ENCODE assay signal across 11 cellular contexts in the genomic region with DNA sequence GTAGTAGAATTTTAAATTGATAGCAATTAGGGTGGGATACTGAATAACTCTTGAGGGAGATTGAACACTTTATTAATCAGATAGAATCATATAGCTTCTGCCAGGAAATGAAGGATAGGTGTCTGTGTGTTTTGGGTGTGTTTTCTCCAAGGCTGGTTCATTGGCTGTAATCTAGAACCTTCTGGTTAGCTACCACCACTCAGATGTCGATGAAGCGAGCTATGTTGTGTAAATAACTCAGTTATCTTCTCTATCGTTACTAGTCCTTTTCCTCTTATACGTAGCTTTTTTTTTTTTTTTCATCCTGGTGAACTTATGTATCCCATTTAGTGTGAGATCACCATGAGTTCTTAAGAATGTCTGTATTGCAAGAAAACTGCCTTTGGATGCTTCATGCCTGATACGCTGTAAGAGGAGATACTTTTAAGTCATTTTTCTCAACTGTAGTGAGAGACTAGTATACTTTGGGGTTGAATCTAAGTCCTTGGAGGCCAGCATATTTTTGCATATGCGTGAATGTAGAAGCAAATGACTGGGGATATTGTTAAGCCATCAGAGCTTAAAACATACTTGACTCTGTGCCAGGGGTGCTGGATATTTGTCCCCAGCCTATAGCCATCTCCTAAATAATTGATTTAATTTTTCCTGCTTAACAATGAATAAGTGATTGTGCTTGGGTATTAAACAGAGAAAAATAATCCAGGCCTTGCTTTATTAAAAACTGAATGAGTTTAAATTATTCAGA. TPM values are rescaled to one million over a fixed set of nuclear protein-coding genes. Genes with fewer than 3 reads are reported as not detected.
DNase-seq lines count a peak whose midpoint lies in the region; ATAC-seq lines count a peak whose summit lies in the region.
"Had no signal": no experiment of that assay in that cellular context is flagged by ENCODE, and none has a peak within 500 bp of the region (broad histone marks: within the 10 kb centered on the region; RNA-seq: fewer than 3 reads in every experiment).

No MANE protein-coding gene starts in this region.

- H3K36me3 Mint-ChIP-seq in stimulated activated naive CD8-positive, alpha-beta T cell treated with anti-CD3 and anti-CD28 coated beads, Interleukin-15, Interleukin-2, amounts not matched to agents 100 ng/mL and 50 ng/mL, for 24 hours (ENCODE audit: low read depth) = peaks cover 70% of the 10 kb centered on the region
- peaks cover 66% of the 10 kb centered on the region for H3K36me3 Mint-ChIP-seq in activated T-helper 1 cell treated with anti-CD3 and anti-CD28 coated beads, Interleukin-12 subunit alpha, Interleukin-12 subunit beta, Interleukin-2, Interleukin-4 antibody, amounts not matched to agents 30 ng/mL and 10 ng/mL and 1 ng/mL, durations not matched to agents 14 hours and 24 hours and 36 hours (ENCODE audit: low read depth)
- H3K36me3 Mint-ChIP-seq in naive B cell = peaks cover 14% of the 10 kb centered on the region in 2 donors

- DNase-seq in stimulated activated naive CD8-positive, alpha-beta T cell treated with anti-CD3 and anti-CD28 coated beads, Interleukin-15, Interleukin-2, amounts not matched to agents 100 U/mL and 50 U/mL, for 24 hours = no peak
- no peak for DNase-seq in activated T-helper 1 cell treated with anti-CD3 and anti-CD28 coated beads, Interleukin-12 subunit alpha, Interleukin-12 subunit beta, Interleukin-2, Interleukin-4 antibody, amounts not matched to agents 30 ng/mL and 10 ng/mL and 1 ng/mL, durations not matched to agents 14 hours and 24 hours and 36 hours (ENCODE audit: low spot score)
- DNase-seq in naive B cell = no peak
- DNase-seq in NCI-H1930 (lab: John Stamatoyannopoulos, UW) = no peak
- no peak for DNase-seq in DMS79 treated with DMSO at 0.1 percent for 48 hours (lab: John Stamatoyannopoulos, UW)
- no peak for DNase-seq in DMS 273 treated with DMSO at 0.1 percent for 48 hours (lab: John Stamatoyannopoulos, UW)
- DNase-seq: glutamatergic neuron, mesendoderm had no signal

- H3K4me3 Mint-ChIP-seq in stimulated activated naive CD8-positive, alpha-beta T cell treated with anti-CD3 and anti-CD28 coated beads, Interleukin-15, Interleukin-2, amounts not matched to agents 100 ng/mL and 50 ng/mL, for 24 hours = peak overlapping the region; percentile 99
- peak overlapping the region; percentile 95 for H3K4me3 Mint-ChIP-seq in activated T-helper 1 cell treated with anti-CD3 and anti-CD28 coated beads, Interleukin-12 subunit alpha, Interleukin-12 subunit beta, Interleukin-2, Interleukin-4 antibody, amounts not matched to agents 30 ng/mL and 10 ng/mL and 1 ng/mL, durations not matched to agents 14 hours and 24 hours and 36 hours
- H3K4me3 Mint-ChIP-seq in naive B cell = peak overlapping the region; percentile 88 to 100 (median 94)

- peaks cover 89% of the 10 kb centered on the region for H3K4me1 Mint-ChIP-seq in stimulated activated naive CD8-positive, alpha-beta T cell treated with anti-CD3 and anti-CD28 coated beads, Interleukin-15, Interleukin-2, amounts not matched to agents 100 ng/mL and 50 ng/mL, for 24 hours (ENCODE audit: low read depth)
- H3K4me1 Mint-ChIP-seq in activated T-helper 1 cell treated with anti-CD3 and anti-CD28 coated beads, Interleukin-12 subunit alpha, Interleukin-12 subunit beta, Interleukin-2, Interleukin-4 antibody, amounts not matched to agents 30 ng/mL and 10 ng/mL and 1 ng/mL, durations not matched to agents 14 hours and 24 hours and 36 hours (ENCODE audit: low read depth) = peaks cover 78% of the 10 kb centered on the region
- H3K4me1 Mint-ChIP-seq in naive B cell = peaks cover 77 to 81% (median 79%) of the 10 kb centered on the region in 3 donors

- H3K27me3 Mint-ChIP-seq in stimulated activated naive CD8-positive, alpha-beta T cell treated with anti-CD3 and anti-CD28 coated beads, Interleukin-15, Interleukin-2, amounts not matched to agents 100 ng/mL and 50 ng/mL, for 24 hours = no peaks in the 10 kb centered on the region
- H3K27me3 Mint-ChIP-seq in activated T-helper 1 cell treated with anti-CD3 and anti-CD28 coated beads, Interleukin-12 subunit alpha, Interleukin-12 subunit beta, Interleukin-2, Interleukin-4 antibody, amounts not matched to agents 30 ng/mL and 10 ng/mL and 1 ng/mL, durations not matched to agents 14 hours and 24 hours and 36 hours (ENCODE audit: insufficient read depth) = no peaks in the 10 kb centered on the region
- no peaks in the 10 kb centered on the region for H3K27me3 Mint-ChIP-seq in naive B cell

- peak overlapping the region; percentile 93 for H3K27ac Mint-ChIP-seq in stimulated activated naive CD8-positive, alpha-beta T cell treated with anti-CD3 and anti-CD28 coated beads, Interleukin-15, Interleukin-2, amounts not matched to agents 100 ng/mL and 50 ng/mL, for 24 hours
- peak overlapping the region; percentile 91 for H3K27ac Mint-ChIP-seq in activated T-helper 1 cell treated with anti-CD3 and anti-CD28 coated beads, Interleukin-12 subunit alpha, Interleukin-12 subunit beta, Interleukin-2, Interleukin-4 antibody, amounts not matched to agents 30 ng/mL and 10 ng/mL and 1 ng/mL, durations not matched to agents 14 hours and 24 hours and 36 hours
- H3K27ac Mint-ChIP-seq in naive B cell = peak overlapping the region; percentile 81 to 96 (median 94)

- intact Hi-C loops in activated T-helper 1 cell treated with anti-CD3 and anti-CD28 coated beads, Interleukin-12 subunit alpha, Interleukin-12 subunit beta, Interleukin-2, Interleukin-4 antibody, amounts not matched to agents 30 ng/mL and 10 ng/mL and 1 ng/mL, durations not matched to agents 14 hours and 24 hours and 36 hours (cut with micrococcal nuclease) = no loop called here

- no peaks in the 10 kb centered on the region for H3K9me3 Mint-ChIP-seq in stimulated activated naive CD8-positive, alpha-beta T cell treated with anti-CD3 and anti-CD28 coated beads, Interleukin-15, Interleukin-2, amounts not matched to agents 100 ng/mL and 50 ng/mL, for 24 hours
- no peaks in the 10 kb centered on the region for H3K9me3 Mint-ChIP-seq in activated T-helper 1 cell treated with anti-CD3 and anti-CD28 coated beads, Interleukin-12 subunit alpha, Interleukin-12 subunit beta, Interleukin-2, Interleukin-4 antibody, amounts not matched to agents 30 ng/mL and 10 ng/mL and 1 ng/mL, durations not matched to agents 14 hours and 24 hours and 36 hours
- H3K9me3 Mint-ChIP-seq in naive B cell = no peaks in the 10 kb centered on the region

- ATAC-seq in stimulated activated naive CD8-positive, alpha-beta T cell treated with anti-CD3 and anti-CD28 coated beads, Interleukin-15, Interleukin-2, amounts not matched to agents 100 U/mL and 50 U/mL, for 24 hours = no peak
- ATAC-seq in naive B cell (ENCODE audit: low read depth in 2 of 2) (peak in 1 of 2 donors; percentile 12), GM21526 (IDR thresholded peaks at IDR 0.05; ENCODE audit: low FRiP score, unreplicated experiment) (no peak)
- ATAC-seq: Panc1 had no signal

RNA-seq across cellular contexts. Expression of gene TNFAIP8, which starts 2.2 kb away (rescaled TPM):
- 214 and 219 TPM in 2 replicates for total RNA-seq in activated T-helper 1 cell treated with anti-CD3 and anti-CD28 coated beads, Interleukin-12 subunit alpha, Interleukin-12 subunit beta, Interleukin-2, Interleukin-4 antibody, amounts not matched to agents 30 ng/mL and 10 ng/mL and 1 ng/mL, durations not matched to agents 14 hours and 24 hours and 36 hours
- polyA plus RNA-seq in naive B cell (ENCODE audit: low read depth in 6 of 6) = 100 to 1,000 TPM; 224 to 432 (median 315) TPM
